ENCODE assay signal across 1 cellular context in genomic region chr16:19523559-19524355, GRCh38.
TF ChIP-seq lines count a peak whose summit lies in the region.

TSS of gene CCP110 (plus strand) at chr16:19523942. CDS start at chr16:19527882, 3,940 bp downstream.

TF ChIP-seq in HepG2, 621 proteins besides CTCF, POLR2A, EP300 and RAD21 (continued from another document and continues in another):
- TF ChIP-seq ZNF710 (CRISPR knock-in tag; IDR thresholded peaks at IDR 0.05; ENCODE audit: borderline replicate concordance) (0 out of 2 replicates have a peak, but pooled peaks have one; percentile 17), MBD4 (IDR thresholded peaks at IDR 0.05; ENCODE audit: borderline replicate concordance, low read length) (no peak), ZNF33B (CRISPR knock-in tag; IDR thresholded peaks at IDR 0.05) (no peak), CREBL2 (CRISPR knock-in tag; IDR thresholded peaks at IDR 0.05; ENCODE audit: borderline replicate concordance) (0 out of 2 replicates have a peak, but pooled peaks have one; percentile 4), ZNF30 (CRISPR knock-in tag; IDR thresholded peaks at IDR 0.05) (no peak), ZNF570 (CRISPR knock-in tag; IDR thresholded peaks at IDR 0.05; ENCODE audit: borderline replicate concordance) (0 out of 2 replicates have a peak, but pooled peaks have one; percentile 55), HOXA7 (CRISPR knock-in tag; IDR thresholded peaks at IDR 0.05) (no peak; the same call in 1 of the 2 replicates), ZNF75D (CRISPR knock-in tag; IDR thresholded peaks at IDR 0.05; ENCODE audit: borderline replicate concordance) (no peak), FOXO1 (CRISPR knock-in tag; IDR thresholded peaks at IDR 0.05) (peak; percentile 32; the same call in 1 of the 2 replicates), RELA (CRISPR knock-in tag; IDR thresholded peaks at IDR 0.05) (no peak), DRAP1 (CRISPR knock-in tag; IDR thresholded peaks at IDR 0.05) (peak; percentile 66; the same call in 1 of the 2 replicates), SNAPC2 (CRISPR knock-in tag; IDR thresholded peaks at IDR 0.05) (peak; percentile 50; the same call in 1 of the 2 replicates), ATAD3A (CRISPR knock-in tag; IDR thresholded peaks at IDR 0.05) (no peak), TRIM24 (CRISPR knock-in tag; IDR thresholded peaks at IDR 0.05) (no peak), PHF8 (CRISPR knock-in tag; IDR thresholded peaks at IDR 0.05) (peak; percentile 86), REPIN1 (CRISPR knock-in tag; IDR thresholded peaks at IDR 0.05; ENCODE audit: borderline replicate concordance, low read depth) (peak; percentile 82; the same call in 1 of the 2 replicates), ZNF333 (CRISPR knock-in tag; IDR thresholded peaks at IDR 0.05; ENCODE audit: borderline replicate concordance) (no peak; the same call in 1 of the 2 replicates), ZNF124 (CRISPR knock-in tag; IDR thresholded peaks at IDR 0.05) (peak; percentile 86), ZNF501 (CRISPR knock-in tag; IDR thresholded peaks at IDR 0.05) (peak; percentile 87), NCOR1 (IDR thresholded peaks at IDR 0.05; ENCODE audit: borderline replicate concordance, low read length) (0 out of 2 replicates have a peak, but pooled peaks have one; percentile 13), ZFP36L1 (CRISPR knock-in tag; IDR thresholded peaks at IDR 0.05) (0 out of 2 replicates have a peak, but pooled peaks have one; percentile 36), ZNF205 (CRISPR knock-in tag; IDR thresholded peaks at IDR 0.05) (peak; percentile 31; the same call in 1 of the 2 replicates), ZNF772 (CRISPR knock-in tag; IDR thresholded peaks at IDR 0.05) (peak; percentile 73; the same call in 1 of the 2 replicates), ZNF724P (CRISPR knock-in tag; IDR thresholded peaks at IDR 0.05; ENCODE audit: borderline replicate concordance) (peak; percentile 49; the same call in 1 of the 2 replicates), MZF1 (CRISPR knock-in tag; IDR thresholded peaks at IDR 0.05; ENCODE audit: borderline replicate concordance) (no peak), ZNF10 (CRISPR knock-in tag; IDR thresholded peaks at IDR 0.05; ENCODE audit: borderline replicate concordance, low read depth) (no peak), ZIK1 (CRISPR knock-in tag; IDR thresholded peaks at IDR 0.05; ENCODE audit: borderline replicate concordance, low read depth) (peak; percentile 42; the same call in 1 of the 2 replicates), TBX2 (CRISPR knock-in tag; IDR thresholded peaks at IDR 0.05; ENCODE audit: borderline replicate concordance) (peak; percentile 50; the same call in 1 of the 2 replicates), ZFYVE20 (CRISPR knock-in tag; IDR thresholded peaks at IDR 0.05; ENCODE audit: borderline replicate concordance, low read depth) (no peak), ZBTB2 (CRISPR knock-in tag; IDR thresholded peaks at IDR 0.05; ENCODE audit: low read depth) (no peak), MLLT10 (CRISPR knock-in tag; IDR thresholded peaks at IDR 0.05) (no peak), ZBTB43 (CRISPR knock-in tag; conservative IDR thresholded peaks at IDR 0.05) (no peak), FOSL1 (CRISPR knock-in tag; IDR thresholded peaks at IDR 0.05; ENCODE audit: borderline replicate concordance) (no peak), STAG1 (CRISPR knock-in tag; IDR thresholded peaks at IDR 0.05) (no peak), ATF5 (CRISPR knock-in tag; IDR thresholded peaks at IDR 0.05; ENCODE audit: low read depth) (no peak), ELF3 (CRISPR knock-in tag; IDR thresholded peaks at IDR 0.05) (peak; percentile 69), ZNF569 (CRISPR knock-in tag; IDR thresholded peaks at IDR 0.05; ENCODE audit: borderline replicate concordance) (0 out of 2 replicates have a peak, but pooled peaks have one; percentile 79), ZNF484 (CRISPR knock-in tag; IDR thresholded peaks at IDR 0.05; ENCODE audit: borderline replicate concordance, low read depth) (no peak), DZIP1 (CRISPR knock-in tag; IDR thresholded peaks at IDR 0.05) (no peak), RORA (CRISPR knock-in tag; IDR thresholded peaks at IDR 0.05) (no peak), ZNF766 (CRISPR knock-in tag; IDR thresholded peaks at IDR 0.05; ENCODE audit: borderline replicate concordance) (no peak), ZNF709 (CRISPR knock-in tag; IDR thresholded peaks at IDR 0.05) (no peak), E2F5 (CRISPR knock-in tag; conservative IDR thresholded peaks at IDR 0.05) (peak; percentile 55; the same call in 1 of the 2 replicates), KDM2A (CRISPR knock-in tag; IDR thresholded peaks at IDR 0.05; ENCODE audit: borderline replicate concordance, low read depth) (peak; percentile 76), JUNB (CRISPR knock-in tag; IDR thresholded peaks at IDR 0.05; ENCODE audit: borderline replicate concordance) (peak; percentile 53; the same call in 1 of the 2 replicates), PCBP2 (optimal IDR thresholded peaks at IDR 0.05; ENCODE audit: low read depth, low read length, poor library complexity, severe bottlenecking) (no peak), POLR2G (IDR thresholded peaks at IDR 0.05; ENCODE audit: low read depth, low read length) (peak; percentile 83), NFE2L1 (CRISPR knock-in tag; IDR thresholded peaks at IDR 0.05; ENCODE audit: borderline replicate concordance) (no peak), IRX3 (CRISPR knock-in tag; IDR thresholded peaks at IDR 0.05; ENCODE audit: borderline replicate concordance, low read depth) (0 out of 2 replicates have a peak, but pooled peaks have one; percentile 46), TAF1 (CRISPR knock-in tag; IDR thresholded peaks at IDR 0.05) (peak; percentile 80), NR1H2 (CRISPR knock-in tag; IDR thresholded peaks at IDR 0.05; ENCODE audit: borderline replicate concordance, low read depth) (no peak), MXI1 (IDR thresholded peaks at IDR 0.05; ENCODE audit: borderline replicate concordance, low read depth, low read length) (peak; percentile 93; the same call in 2 of the 3 replicates), NAIF1 (CRISPR knock-in tag; IDR thresholded peaks at IDR 0.05; ENCODE audit: borderline replicate concordance) (no peak; the same call in 1 of the 2 replicates), TGIF2 (CRISPR knock-in tag; IDR thresholded peaks at IDR 0.05) (peak; percentile 28), IKZF5 (CRISPR knock-in tag; IDR thresholded peaks at IDR 0.05) (peak; percentile 67; the same call in 1 of the 2 replicates), HNRNPK (IDR thresholded peaks at IDR 0.05; ENCODE audit: low read depth, low read length, poor library complexity, severe bottlenecking) (no peak), ATF7 (IDR thresholded peaks at IDR 0.05) (no peak), ATF7 (CRISPR knock-in tag; IDR thresholded peaks at IDR 0.05) (peak; percentile 65; the same call in 1 of the 2 replicates), ZSCAN5A (CRISPR knock-in tag; IDR thresholded peaks at IDR 0.05; ENCODE audit: borderline replicate concordance) (no peak; the same call in 1 of the 2 replicates)
